Comparison of ENCODE assay signal across 8 cellular contexts in genomic region chr11:72721689-72722049, GRCh38. TPM values are rescaled to one million over a fixed set of nuclear protein-coding genes. Genes with fewer than 3 reads are reported as not detected.
DNase-seq lines count a peak whose midpoint lies in the region; ATAC-seq and TF ChIP-seq lines count a peak whose summit lies in the region.

No MANE protein-coding gene starts in this region.

- H3K27ac ChIP-seq in BLaER1 treated with 17β-estradiol and CSF1 and Interleukin-3, amounts not matched to agents 10 nM and 100 nM, result peak overlapping the region; percentile 78 to 92 (median 88)
- H3K27ac ChIP-seq in sigmoid colon, result peak overlapping the region; percentile 83 to 89 (median 88)

- no peaks in the 10 kb centered on the region for H3K27me3 ChIP-seq in BLaER1 treated with 17β-estradiol and CSF1 and Interleukin-3, amounts not matched to agents 10 nM and 100 nM
- no peaks in the 10 kb centered on the region for H3K27me3 ChIP-seq in Loucy (ENCODE audit: insufficient read depth, low read length, poor library complexity, severe bottlenecking)
- H3K27me3 ChIP-seq in sigmoid colon, result no peaks in the 10 kb centered on the region

- peaks cover 14 to 86% (median 55%) of the 10 kb centered on the region in 11 experiments for H3K36me3 ChIP-seq in BLaER1 treated with 17β-estradiol and CSF1 and Interleukin-3, amounts not matched to agents 10 nM and 100 nM
- H3K36me3 ChIP-seq in Loucy (ENCODE audit: insufficient read depth, low read length) (peaks cover 37% of the 10 kb centered on the region; the same call in 1 of the 2 replicates), sigmoid colon (peaks cover 0 to 13% (median 4%) of the 10 kb centered on the region in 4 donors)

- WGBS in sigmoid colon, 2 donors, result 0 to 3% methylated on average over 13 of the region's 13 CpGs

- H3F3A ChIP-seq in Loucy (ENCODE audit: low read depth), result no peaks in the 10 kb centered on the region

- no peak overlapping the region for H2AFZ ChIP-seq in Loucy (ENCODE audit: low read length)

- intact Hi-C loops in sigmoid colon (cut with DNase I), result loop anchor here (10.0 kb wide), 1 partner anchor 423 kb away; the partner anchor contains the start of gene FCHSD2

- peak overlapping the region; percentile 84 to 89 (median 88) for H3K9ac ChIP-seq in BLaER1 treated with 17β-estradiol and CSF1 and Interleukin-3, amounts not matched to agents 10 nM and 100 nM
- peak overlapping the region; percentile 88 for H3K9ac ChIP-seq in Loucy (ENCODE audit: low read depth, low read length, poor library complexity, severe bottlenecking)

- H3K4me1 ChIP-seq in BLaER1 treated with 17β-estradiol and CSF1 and Interleukin-3, amounts not matched to agents 10 nM and 100 nM, result peaks cover 64 to 93% (median 84%) of the 10 kb centered on the region in 10 experiments
- peaks cover 45% of the 10 kb centered on the region for H3K4me1 ChIP-seq in Loucy (ENCODE audit: insufficient read depth, low read length, poor library complexity, severe bottlenecking)
- peaks cover 0 to 73% (median 58%) of the 10 kb centered on the region in 4 donors for H3K4me1 ChIP-seq in sigmoid colon

- TF ChIP-seq POLR2A in sigmoid colon (IDR thresholded peaks at IDR 0.05), result no peak

- peaks cover 44 to 96% (median 52%) of the 10 kb centered on the region in 11 experiments for H4K20me1 ChIP-seq in BLaER1 treated with 17β-estradiol and CSF1 and Interleukin-3, amounts not matched to agents 10 nM and 100 nM
- peaks cover 30% of the 10 kb centered on the region for H4K20me1 ChIP-seq in Loucy (ENCODE audit: insufficient read depth, low read length, poor library complexity, severe bottlenecking)

- peak overlapping the region; percentile 73 to 85 (median 74) for H3K4me3 ChIP-seq in BLaER1 treated with 17β-estradiol and CSF1 and Interleukin-3, amounts not matched to agents 10 nM and 100 nM
- H3K4me3 ChIP-seq in Loucy (ENCODE audit: low read length, poor library complexity, severe bottlenecking) (peak overlapping the region; percentile 83), foreskin fibroblast (ENCODE audit: low read depth in 1 of 2, low read length in 2 of 2) (peak overlapping the region; percentile 64), sigmoid colon (peak overlapping the region; percentile 56 to 82 (median 62))

- no peak for TF ChIP-seq EP300 in sigmoid colon (IDR thresholded peaks at IDR 0.05)

- H3K9me3 ChIP-seq in BLaER1 treated with 17β-estradiol and CSF1 and Interleukin-3, amounts not matched to agents 10 nM and 100 nM (replicated peaks in 1 of 11), result no peaks in the 10 kb centered on the region
- H3K9me3 ChIP-seq in Loucy (ENCODE audit: insufficient read depth, low read depth, low read length), result no peaks in the 10 kb centered on the region
- H3K9me3 ChIP-seq in sigmoid colon, result no peaks in the 10 kb centered on the region

- no peaks in the 10 kb centered on the region for H3K9me2 ChIP-seq in Loucy (replicated peaks; ENCODE audit: low read depth, low read length)

- no peak for ATAC-seq in GM18870 (IDR thresholded peaks at IDR 0.05; ENCODE audit: unreplicated experiment)

- TF ChIP-seq CTCF in Loucy (conservative IDR thresholded peaks at IDR 0.05; ENCODE audit: low read length), result no peak
- no peak for TF ChIP-seq CTCF in foreskin fibroblast (IDR thresholded peaks at IDR 0.05; ENCODE audit: low read depth, low read length)
- no peak for TF ChIP-seq CTCF in sigmoid colon (IDR thresholded peaks at IDR 0.05)

- DNase-seq in activated T-helper 1 cell treated with anti-CD3 and anti-CD28 coated beads, Interleukin-2, amount 50 U/mL, for 16 hours (ENCODE audit: low read depth in 1 of 2, low spot score in 1 of 2), result peak; percentile 13 to 17
- peak in 1 of 2 donors; percentile 62 for DNase-seq in foreskin fibroblast
- DNase-seq in sigmoid colon, result no peak
- no peak for DNase-seq in NCI-H1436 (lab: John Stamatoyannopoulos, UW)
- DNase-seq in SIG-M5 treated with dmso at 0.1 percent for 504 hours (lab: John Stamatoyannopoulos, UW; ENCODE audit: unreplicated experiment), result no peak

- H3K79me2 ChIP-seq in Loucy (ENCODE audit: insufficient read depth, low read length), result peaks cover 76% of the 10 kb centered on the region

- peak overlapping the region; percentile 93 to 100 (median 100) for H3K4me2 ChIP-seq in BLaER1 treated with 17β-estradiol and CSF1 and Interleukin-3, amounts not matched to agents 10 nM and 100 nM
- H3K4me2 ChIP-seq in Loucy (ENCODE audit: low read depth, low read length, poor library complexity, severe bottlenecking), result peak overlapping the region; percentile 91

RNA-seq across cellular contexts. Expression of gene ARAP1, which starts 30.5 kb away (rescaled TPM):
- 100 to 1,000 TPM in 1 of 4 donors, 10 to 100 TPM in 3; 56.5 to 135 (median 70.0) TPM for total RNA-seq in sigmoid colon
- polyA plus RNA-seq in sigmoid colon, result 10 to 100 TPM; 31.9 to 81.7 (median 34.2) TPM

RNA-seq across cellular contexts. Expression of gene PDE2A, which starts 47.4 kb away (rescaled TPM):
- 10 to 100 TPM; 48.9 to 75.1 (median 62.1) TPM for total RNA-seq in sigmoid colon
- polyA plus RNA-seq in sigmoid colon, result 10 to 100 TPM in 1 of 3 donors, 1 to 10 TPM in 2; 1.8 to 14.7 (median 4.8) TPM

Comparison
In these comparisons a context has a peak if more than half of its experiments do, and no peak if none do; other contexts are left out.
1. DNase-seq: peak in activated T-helper 1 cell treated with anti-CD3 and anti-CD28 coated beads, Interleukin-2, amount 50 U/mL, for 16 hours (2 of 2); none in sigmoid colon (single experiment), NCI-H1436 (single experiment) and SIG-M5 treated with dmso at 0.1 percent for 504 hours (single experiment).
2. Peak in every context shown above with its lines, with median percentiles within 50 percentile points of each other: H3K4me3 ChIP-seq.